ENCODE assay signal across 18 cellular contexts in genomic region chr5:59178482-59178881, GRCh38.
DNase-seq lines count a peak whose midpoint lies in the region; ATAC-seq and TF ChIP-seq lines count a peak whose summit lies in the region.
"Had no signal": no experiment of that assay in that cellular context is flagged by ENCODE, and none has a peak within 500 bp of the region (broad histone marks: within the 10 kb centered on the region; RNA-seq: fewer than 3 reads in every experiment).

No MANE protein-coding gene starts in this region.

- no peak for DNase-seq in activated CD8-positive, alpha-beta T cell treated with anti-CD3 and anti-CD28 coated beads, Interleukin-2, amount 10 ng/mL, durations not matched to agents 7 days and 5 days
- DNase-seq in activated CD8-positive, alpha-beta T cell treated with anti-CD3 and anti-CD28 coated beads for 36 hours: no peak
- DNase-seq in psoas muscle (no peak), ureter (ENCODE audit: low spot score) (no peak), erythroblast (lab: John Stamatoyannopoulos, UW) (no peak), cerebellum (ENCODE audit: low spot score) (no peak)
- DNase-seq: CD8-positive, alpha-beta memory T cell; DND-41; dorsolateral prefrontal cortex; midbrain; NCI-H1105; stimulated activated naive CD4-positive, alpha-beta T cell; transverse colon had no signal

- H3K4me1 ChIP-seq in psoas muscle: peaks cover 24% of the 10 kb centered on the region
- H3K4me1 ChIP-seq: right atrium auricular region had no signal

- peak overlapping the region; percentile 66 for H3K27ac Mint-ChIP-seq in activated CD8-positive, alpha-beta T cell treated with anti-CD3 and anti-CD28 coated beads, Interleukin-2, amount 10 ng/mL, durations not matched to agents 7 days and 5 days
- H3K27ac Mint-ChIP-seq in activated CD8-positive, alpha-beta T cell treated with anti-CD3 and anti-CD28 coated beads for 36 hours: no peak overlapping the region

- CTCF ChIA-PET in activated CD8-positive, alpha-beta T cell treated with anti-CD3 and anti-CD28 coated beads, Interleukin-2, amount 10 ng/mL, durations not matched to agents 7 days and 5 days (lab: Charles Lee): interaction anchor here (0.6 to 9.2 kb wide), 8 partner anchors 9 to 296 kb away, joined by 3 to 234 read pairs (median 4); no protein-coding TSS in a partner anchor
- CTCF ChIA-PET in activated CD8-positive, alpha-beta T cell treated with anti-CD3 and anti-CD28 coated beads for 36 hours (lab: Charles Lee): interaction anchor here (1.1 to 9.7 kb wide), 6 partner anchors 10 to 308 kb away, joined by 3 to 55 read pairs (median 9); no protein-coding TSS in a partner anchor

- intact Hi-C loops in activated CD8-positive, alpha-beta T cell treated with anti-CD3 and anti-CD28 coated beads for 36 hours (cut with micrococcal nuclease): no loop called here
- intact Hi-C loops in psoas muscle (cut with DNase I): loop anchor here (5.0 to 10.0 kb wide), 4 partner anchors 54 to 291 kb away; no protein-coding TSS in a partner anchor

- H3K36me3 Mint-ChIP-seq in activated CD8-positive, alpha-beta T cell treated with anti-CD3 and anti-CD28 coated beads, Interleukin-2, amount 10 ng/mL, durations not matched to agents 7 days and 5 days (ENCODE audit: low read depth): no peaks in the 10 kb centered on the region
- no peaks in the 10 kb centered on the region for H3K36me3 Mint-ChIP-seq in activated CD8-positive, alpha-beta T cell treated with anti-CD3 and anti-CD28 coated beads for 36 hours (ENCODE audit: low read depth)
- H3K36me3 Mint-ChIP-seq: CD8-positive, alpha-beta memory T cell had no signal

- no peak for TF ChIP-seq POLR2A in erythroblast (IDR thresholded peaks at IDR 0.05; ENCODE audit: low read length)

- H3K27ac ChIP-seq in psoas muscle: peak overlapping the region; percentile 53
- H3K27ac ChIP-seq: cardiac muscle cell, dorsolateral prefrontal cortex, right atrium auricular region, transverse colon had no signal

- H3K27me3 Mint-ChIP-seq in activated CD8-positive, alpha-beta T cell treated with anti-CD3 and anti-CD28 coated beads, Interleukin-2, amount 10 ng/mL, durations not matched to agents 7 days and 5 days (ENCODE audit: low read depth): peaks cover 16% of the 10 kb centered on the region
- no peaks in the 10 kb centered on the region for H3K27me3 Mint-ChIP-seq in activated CD8-positive, alpha-beta T cell treated with anti-CD3 and anti-CD28 coated beads for 36 hours

- POLR2A ChIA-PET in activated CD8-positive, alpha-beta T cell treated with anti-CD3 and anti-CD28 coated beads, Interleukin-2, amount 10 ng/mL, durations not matched to agents 7 days and 5 days (lab: Charles Lee): interaction anchor here (0.6 to 1.1 kb wide), 3 partner anchors 51 to 203 kb away, joined by 3 read pairs; no protein-coding TSS in a partner anchor
- POLR2A ChIA-PET in activated CD8-positive, alpha-beta T cell treated with anti-CD3 and anti-CD28 coated beads for 36 hours (lab: Charles Lee): no interaction called here

- H3K9me3 ChIP-seq in psoas muscle: no peaks in the 10 kb centered on the region
- H3K9me3 ChIP-seq: right atrium auricular region, transverse colon had no signal

- H3K9me3 Mint-ChIP-seq in activated CD8-positive, alpha-beta T cell treated with anti-CD3 and anti-CD28 coated beads, Interleukin-2, amount 10 ng/mL, durations not matched to agents 7 days and 5 days (ENCODE audit: insufficient read depth): no peaks in the 10 kb centered on the region
- H3K9me3 Mint-ChIP-seq in activated CD8-positive, alpha-beta T cell treated with anti-CD3 and anti-CD28 coated beads for 36 hours: no peaks in the 10 kb centered on the region
- H3K9me3 Mint-ChIP-seq: CD8-positive, alpha-beta memory T cell had no signal

- no peak overlapping the region for H3K4me3 Mint-ChIP-seq in activated CD8-positive, alpha-beta T cell treated with anti-CD3 and anti-CD28 coated beads, Interleukin-2, amount 10 ng/mL, durations not matched to agents 7 days and 5 days
- H3K4me3 Mint-ChIP-seq in activated CD8-positive, alpha-beta T cell treated with anti-CD3 and anti-CD28 coated beads for 36 hours: no peak overlapping the region
- H3K4me3 Mint-ChIP-seq: CD8-positive, alpha-beta memory T cell had no signal

- no peak for TF ChIP-seq CTCF in activated CD8-positive, alpha-beta T cell treated with anti-CD3 and anti-CD28 coated beads for 36 hours (IDR thresholded peaks at IDR 0.05)
- TF ChIP-seq CTCF in psoas muscle (IDR thresholded peaks at IDR 0.05): no peak

- H3K27me3 ChIP-seq in psoas muscle (ENCODE audit: insufficient read depth in 3 of 3, low read length in 2 of 3): no peaks in the 10 kb centered on the region
- H3K27me3 ChIP-seq: cardiac muscle cell, dorsolateral prefrontal cortex, right atrium auricular region, transverse colon had no signal

- no peak overlapping the region for H3K4me3 ChIP-seq in psoas muscle
- H3K4me3 ChIP-seq: cardiac muscle cell, dorsolateral prefrontal cortex, K562, right atrium auricular region, transverse colon had no signal

- H3K36me3 ChIP-seq in psoas muscle (ENCODE audit: insufficient read depth in 1 of 2, low read depth in 1 of 2): peaks cover 2 to 34% of the 10 kb centered on the region in 2 donors
- H3K36me3 ChIP-seq: right atrium auricular region, transverse colon had no signal

- WGBS in psoas muscle, 3 donors: 80 to 91% (median 81%) methylated on average over 1 of the region's 1 CpG

- no peak for ATAC-seq in activated CD8-positive, alpha-beta T cell treated with anti-CD3 and anti-CD28 coated beads, Interleukin-2, amount 10 ng/mL, durations not matched to agents 7 days and 5 days
- ATAC-seq in activated CD8-positive, alpha-beta T cell treated with anti-CD3 and anti-CD28 coated beads for 36 hours: no peak
- peak; percentile 27 for ATAC-seq in GM19397 (IDR thresholded peaks at IDR 0.05; ENCODE audit: unreplicated experiment)
- peak; percentile 25 for ATAC-seq in HG03432 (IDR thresholded peaks at IDR 0.05; ENCODE audit: unreplicated experiment)
- ATAC-seq in psoas muscle: peak in 3 of 4 donors; percentile 43 to 62 (median 49)
- ATAC-seq: K562 had no signal

- peaks cover 29% of the 10 kb centered on the region for H3K4me1 Mint-ChIP-seq in activated CD8-positive, alpha-beta T cell treated with anti-CD3 and anti-CD28 coated beads, Interleukin-2, amount 10 ng/mL, durations not matched to agents 7 days and 5 days (ENCODE audit: low read depth)
- peaks cover 13% of the 10 kb centered on the region for H3K4me1 Mint-ChIP-seq in activated CD8-positive, alpha-beta T cell treated with anti-CD3 and anti-CD28 coated beads for 36 hours (ENCODE audit: low read depth)
- H3K4me1 Mint-ChIP-seq: CD8-positive, alpha-beta memory T cell had no signal

Comparison
In these comparisons a context has a peak if more than half of its experiments do, and no peak if none do; other contexts are left out.
1. ATAC-seq: peak in GM19397 (single experiment), HG03432 (single experiment) and psoas muscle (3 of 4); none in activated CD8-positive, alpha-beta T cell treated with anti-CD3 and anti-CD28 coated beads, Interleukin-2, amount 10 ng/mL, durations not matched to agents 7 days and 5 days (single experiment) and activated CD8-positive, alpha-beta T cell treated with anti-CD3 and anti-CD28 coated beads for 36 hours (single experiment).